23 cellular contexts compared by ENCODE assay signal in genomic region chr3:194906970-194907629, GRCh38.
DNase-seq lines count a peak whose midpoint lies in the region; ATAC-seq and TF ChIP-seq lines count a peak whose summit lies in the region.
"Had no signal": no experiment of that assay in that cellular context is flagged by ENCODE, and none has a peak within 500 bp of the region (broad histone marks: within the 10 kb centered on the region; RNA-seq: fewer than 3 reads in every experiment).

No MANE protein-coding gene starts in this region.

- 68 to 95% methylated on average over 11 of the region's 11 CpGs for WGBS in lung, 2 donors

- peaks cover 2% of the 10 kb centered on the region for H3K36me3 Mint-ChIP-seq in T-helper 17 cell (ENCODE audit: low read depth)
- H3K36me3 Mint-ChIP-seq: naive B cell; stimulated activated memory B cell treated with anti-CD40 and anti-IgM and Interleukin-4, amounts not matched to agents 10 μg/mL and 1 μg/mL and 100 μg/mL, for 72 hours had no signal

- no peaks in the 10 kb centered on the region for H3K36me3 ChIP-seq in BLaER1 treated with 17β-estradiol and CSF1 and Interleukin-3, amounts not matched to agents 10 nM and 100 nM
- no peaks in the 10 kb centered on the region for H3K36me3 ChIP-seq in lung (ENCODE audit: control insufficient read depth in 2 of 2, insufficient read depth in 2 of 2, low read length in 2 of 2)
- H3K36me3 ChIP-seq in gastrocnemius medialis = no peaks in the 10 kb centered on the region
- H3K36me3 ChIP-seq in upper lobe of right lung = no peaks in the 10 kb centered on the region
- H3K36me3 ChIP-seq: adrenal gland, breast epithelium, sigmoid colon, thoracic aorta had no signal

- TF ChIP-seq POLR2A in gastrocnemius medialis (IDR thresholded peaks at IDR 0.05) = no peak

- TF ChIP-seq CTCF in lung (IDR thresholded peaks at IDR 0.05; ENCODE audit: control extremely low read depth, extremely low read depth) (no peak), gastrocnemius medialis (IDR thresholded peaks at IDR 0.05 in 4 of 5, conservative IDR thresholded peaks at IDR 0.05 in 1 of 5) (no peak), upper lobe of right lung (IDR thresholded peaks at IDR 0.05) (no peak)

- peaks cover 17 to 34% (median 19%) of the 10 kb centered on the region in 11 experiments for H3K9me3 ChIP-seq in BLaER1 treated with 17β-estradiol and CSF1 and Interleukin-3, amounts not matched to agents 10 nM and 100 nM (replicated peaks in 1 of 11)
- no peaks in the 10 kb centered on the region for H3K9me3 ChIP-seq in lung (ENCODE audit: control insufficient read depth in 2 of 2, insufficient read depth in 1 of 2, low read length in 1 of 2)
- H3K9me3 ChIP-seq in T-helper 17 cell (ENCODE audit: control insufficient read depth, low read length, poor library complexity, severe bottlenecking) = no peaks in the 10 kb centered on the region
- no peaks in the 10 kb centered on the region for H3K9me3 ChIP-seq in gastrocnemius medialis
- no peaks in the 10 kb centered on the region for H3K9me3 ChIP-seq in upper lobe of right lung
- H3K9me3 ChIP-seq: adrenal gland, breast epithelium, sigmoid colon had no signal

- peak overlapping the region in 2 of 11 experiments; percentile 0 to 11; a peak in 1 of 22 replicates for H3K27ac ChIP-seq in BLaER1 treated with 17β-estradiol and CSF1 and Interleukin-3, amounts not matched to agents 10 nM and 100 nM
- no peak overlapping the region for H3K27ac ChIP-seq in lung (ENCODE audit: low read depth in 1 of 2, low read length in 1 of 2)
- no peak overlapping the region for H3K27ac ChIP-seq in gastrocnemius medialis
- H3K27ac ChIP-seq in upper lobe of right lung = no peak overlapping the region
- H3K27ac ChIP-seq: adrenal gland, parathyroid adenoma, sigmoid colon, thoracic aorta had no signal

- peaks cover 5% of the 10 kb centered on the region for H3K4me1 Mint-ChIP-seq in T-helper 17 cell
- H3K4me1 Mint-ChIP-seq: CD4-positive, alpha-beta memory T cell had no signal

- DNase-seq in ELF-1 (ENCODE audit: low read depth, low spot score) = peak; percentile 46
- peak; percentile 97 for DNase-seq in SK-MEL-5 (ENCODE audit: low read depth, low spot score)
- peak; percentile 17 for DNase-seq in lung (ENCODE audit: low spot score)
- no peak for DNase-seq in T-helper 17 cell
- DNase-seq in gastrocnemius medialis = no peak
- no peak for DNase-seq in dermis blood vessel endothelial cell
- DNase-seq in upper lobe of right lung = no peak
- DNase-seq: activated gamma-delta T cell; adrenal gland; CD4-positive, alpha-beta memory T cell; MM.1S; naive B cell; NCI-H1694; NCI-H82; OCI-M1; SHP77; sigmoid colon had no signal

- H3K27ac Mint-ChIP-seq in T-helper 17 cell = no peak overlapping the region
- H3K27ac Mint-ChIP-seq: CD4-positive, alpha-beta memory T cell; stimulated activated memory B cell treated with anti-CD40 and anti-IgM and Interleukin-4, amounts not matched to agents 10 μg/mL and 1 μg/mL and 100 μg/mL, for 72 hours had no signal

- peak overlapping the region; percentile 36 to 77 (median 54) for H3K4me2 ChIP-seq in BLaER1 treated with 17β-estradiol and CSF1 and Interleukin-3, amounts not matched to agents 10 nM and 100 nM

- H3K9ac ChIP-seq in BLaER1 treated with 17β-estradiol and CSF1 and Interleukin-3, amounts not matched to agents 10 nM and 100 nM = no peak overlapping the region
- H3K9ac ChIP-seq: parathyroid adenoma had no signal

- in situ Hi-C loops in SK-MEL-5 (cut with HindIII; ENCODE audit: low pct_unique_long_range_greater_than_20kb, low sequenced_read_pairs) = no loop called here
- in situ Hi-C loops in gastrocnemius medialis (cut with MboI; ENCODE audit: low sequenced_read_pairs in 4 of 4) = no loop called here

- H3K4me3 ChIP-seq in BLaER1 treated with 17β-estradiol and CSF1 and Interleukin-3, amounts not matched to agents 10 nM and 100 nM = no peak overlapping the region
- H3K4me3 ChIP-seq in lung = no peak overlapping the region
- no peak overlapping the region for H3K4me3 ChIP-seq in gastrocnemius medialis
- no peak overlapping the region for H3K4me3 ChIP-seq in upper lobe of right lung
- H3K4me3 ChIP-seq: adrenal gland, breast epithelium, GM12878, sigmoid colon, thoracic aorta had no signal

- H4K20me1 ChIP-seq in BLaER1 treated with 17β-estradiol and CSF1 and Interleukin-3, amounts not matched to agents 10 nM and 100 nM = no peaks in the 10 kb centered on the region

- H3K27me3 Mint-ChIP-seq in T-helper 17 cell = peaks cover 38% of the 10 kb centered on the region

- no peaks in the 10 kb centered on the region for H3K27me3 ChIP-seq in BLaER1 treated with 17β-estradiol and CSF1 and Interleukin-3, amounts not matched to agents 10 nM and 100 nM
- no peaks in the 10 kb centered on the region for H3K27me3 ChIP-seq in lung (ENCODE audit: control insufficient read depth, insufficient read depth)
- no peaks in the 10 kb centered on the region for H3K27me3 ChIP-seq in gastrocnemius medialis
- H3K27me3 ChIP-seq in upper lobe of right lung = no peaks in the 10 kb centered on the region
- H3K27me3 ChIP-seq: adrenal gland, breast epithelium, sigmoid colon had no signal

- peaks cover 16 to 34% (median 26%) of the 10 kb centered on the region in 10 experiments; a peak in 19 of 20 replicates for H3K4me1 ChIP-seq in BLaER1 treated with 17β-estradiol and CSF1 and Interleukin-3, amounts not matched to agents 10 nM and 100 nM
- H3K4me1 ChIP-seq in lung (ENCODE audit: control insufficient read depth in 2 of 2, insufficient read depth in 2 of 2, low read length in 2 of 2) = no peaks in the 10 kb centered on the region
- H3K4me1 ChIP-seq in gastrocnemius medialis = no peaks in the 10 kb centered on the region
- H3K4me1 ChIP-seq in upper lobe of right lung = peaks cover 3% of the 10 kb centered on the region
- H3K4me1 ChIP-seq: adrenal gland, breast epithelium, parathyroid adenoma, sigmoid colon had no signal

- no peak overlapping the region for H3K4me3 Mint-ChIP-seq in T-helper 17 cell
- H3K4me3 Mint-ChIP-seq: CD4-positive, alpha-beta memory T cell; naive B cell; stimulated activated memory B cell treated with anti-CD40 and anti-IgM and Interleukin-4, amounts not matched to agents 10 μg/mL and 1 μg/mL and 100 μg/mL, for 72 hours had no signal

- ATAC-seq in lung (ENCODE audit: insufficient read depth, low FRiP score) (no peak), T-helper 17 cell (no peak), gastrocnemius medialis (no peak), upper lobe of right lung (no peak)
- ATAC-seq: GM12878; stimulated activated memory B cell treated with anti-CD40 and anti-IgM and Interleukin-4, amounts not matched to agents 10 μg/mL and 1 μg/mL and 100 μg/mL, for 72 hours had no signal

- intact Hi-C loops in gastrocnemius medialis (cut with DNase I; ENCODE audit: low total_unique reads) = no loop called here
- intact Hi-C loops in upper lobe of right lung (cut with DNase I) = no loop called here

Comparison
In these comparisons a context has a peak if more than half of its experiments do, and no peak if none do; other contexts are left out.
1. DNase-seq: peak in ELF-1 (single experiment), SK-MEL-5 (single experiment) and lung (single experiment); none in T-helper 17 cell (0 of 3), gastrocnemius medialis (0 of 2), dermis blood vessel endothelial cell (single experiment) and upper lobe of right lung (single experiment).